ENCODE assay signal across 24 cellular contexts in genomic region chr4:73683033-73683432, GRCh38. TPM values are rescaled to one million over a fixed set of nuclear protein-coding genes. Genes with fewer than 3 reads are reported as not detected.
A peak's percentile ranks its signal among the peaks of the same experiment; 100 is the strongest.
DNase-seq lines count a peak whose midpoint lies in the region; ATAC-seq and TF ChIP-seq lines count a peak whose summit lies in the region.
"Had no signal": no experiment of that assay in that cellular context is flagged by ENCODE, and none has a peak within 500 bp of the region (broad histone marks: within the 10 kb centered on the region; RNA-seq: fewer than 3 reads in every experiment).

No MANE protein-coding gene starts in this region.

- ATAC-seq in Panc1 (peak; percentile 76), GM18907 (IDR thresholded peaks at IDR 0.05; ENCODE audit: unreplicated experiment) (no peak), left colon (no peak)
- no peak for ATAC-seq in activated CD8-positive, alpha-beta T cell treated with anti-CD3 and anti-CD28 coated beads for 36 hours
- ATAC-seq: CD8-positive, alpha-beta T cell had no signal

- DNase-seq in NCI-H2196 (lab: John Stamatoyannopoulos, UW; ENCODE audit: unreplicated experiment) (peak; percentile 6), NCI-H2196 treated with DMSO at 0.1 percent for 48 hours (lab: John Stamatoyannopoulos, UW; ENCODE audit: unreplicated experiment) (no peak), NCI-H1436 treated with DMSO at 0.1 percent for 48 hours (lab: John Stamatoyannopoulos, UW) (peak; percentile 7), Panc1 (ENCODE audit: low read depth, low spot score) (no peak), mesothelial cell of epicardium (ENCODE audit: low spot score in 2 of 2, unreplicated experiment in 2 of 2) (no peak), left colon (no peak)
- DNase-seq in activated CD8-positive, alpha-beta T cell treated with anti-CD3 and anti-CD28 coated beads for 36 hours = no peak
- DNase-seq: activated B cell treated with CpG ODN at 0.5 μM for 24 hours; amygdala; CD8-positive, alpha-beta T cell; DND-41; effector CD4-positive, alpha-beta T cell; H7; NCI-H1092 treated with DMSO at 0.1 percent for 48 hours; pancreas; spleen; T1000 had no signal

- H3K4me3 Mint-ChIP-seq in mesothelial cell of epicardium = no peak overlapping the region
- no peak overlapping the region for H3K4me3 Mint-ChIP-seq in activated CD8-positive, alpha-beta T cell treated with anti-CD3 and anti-CD28 coated beads for 36 hours
- H3K4me3 Mint-ChIP-seq: activated B cell treated with CpG ODN at 0.5 μM for 24 hours; activated naive CD4-positive, alpha-beta T cell treated with anti-CD3 and anti-CD28 coated beads, Interleukin-2, amount 50 U/mL, for 24 hours; activated T-helper 1 cell treated with anti-CD3 and anti-CD28 coated beads, Interleukin-12 subunit alpha, Interleukin-12 subunit beta, Interleukin-2, Interleukin-4 antibody, amounts not matched to agents 30 ng/mL and 10 ng/mL and 1 ng/mL, durations not matched to agents 14 hours and 24 hours and 36 hours; CD8-positive, alpha-beta T cell; IgD-negative memory B cell had no signal

- H3K27me3 Mint-ChIP-seq in mesothelial cell of epicardium (ENCODE audit: low read depth) = peaks cover under 1% of the 10 kb centered on the region
- H3K27me3 Mint-ChIP-seq in activated CD8-positive, alpha-beta T cell treated with anti-CD3 and anti-CD28 coated beads for 36 hours = no peaks in the 10 kb centered on the region

- H3K27ac ChIP-seq in Panc1 (ENCODE audit: low read length) = peak overlapping the region; percentile 73
- H3K27ac ChIP-seq: esophagus muscularis mucosa, pancreas, spleen, tibial nerve had no signal

- H3K4me1 ChIP-seq in Panc1 (ENCODE audit: control insufficient read depth, insufficient read depth, low read length) = peaks cover 12% of the 10 kb centered on the region; the same call in 1 of the 2 replicates
- H3K4me1 ChIP-seq: esophagus muscularis mucosa, spleen, tibial nerve had no signal

- CTCF ChIA-PET in Panc1 (lab: Charles Lee) = no interaction called here
- CTCF ChIA-PET in activated CD8-positive, alpha-beta T cell treated with anti-CD3 and anti-CD28 coated beads for 36 hours (lab: Charles Lee) = interaction anchor here (2.6 kb wide), 1 partner anchor 29 kb away, joined by 5 read pairs; no protein-coding TSS in a partner anchor

- TF ChIP-seq CTCF in Panc1 (IDR thresholded peaks at IDR 0.05) (no peak), mesothelial cell of epicardium (IDR thresholded peaks at IDR 0.05; ENCODE audit: unreplicated experiment) (no peak)
- TF ChIP-seq CTCF in activated CD8-positive, alpha-beta T cell treated with anti-CD3 and anti-CD28 coated beads for 36 hours (IDR thresholded peaks at IDR 0.05) = no peak

- no peaks in the 10 kb centered on the region for H3K36me3 ChIP-seq in Panc1 (ENCODE audit: control insufficient read depth, insufficient read depth, low read length)
- H3K36me3 ChIP-seq: esophagus muscularis mucosa, pancreas, spleen, tibial nerve had no signal

- peak overlapping the region; percentile 34 for H3K27ac Mint-ChIP-seq in mesothelial cell of epicardium
- H3K27ac Mint-ChIP-seq in activated CD8-positive, alpha-beta T cell treated with anti-CD3 and anti-CD28 coated beads for 36 hours = no peak overlapping the region
- H3K27ac Mint-ChIP-seq: activated B cell treated with CpG ODN at 0.5 μM for 24 hours; activated naive CD4-positive, alpha-beta T cell treated with anti-CD3 and anti-CD28 coated beads, Interleukin-2, amount 50 U/mL, for 24 hours; activated T-helper 1 cell treated with anti-CD3 and anti-CD28 coated beads, Interleukin-12 subunit alpha, Interleukin-12 subunit beta, Interleukin-2, Interleukin-4 antibody, amounts not matched to agents 30 ng/mL and 10 ng/mL and 1 ng/mL, durations not matched to agents 14 hours and 24 hours and 36 hours; CD8-positive, alpha-beta T cell; IgD-negative memory B cell had no signal

- H3K27me3 ChIP-seq in Panc1 (ENCODE audit: control insufficient read depth, insufficient read depth, low read length) = no peaks in the 10 kb centered on the region
- H3K27me3 ChIP-seq: esophagus muscularis mucosa, pancreas, spleen, tibial nerve had no signal

- peaks cover 28% of the 10 kb centered on the region for H3K4me1 Mint-ChIP-seq in mesothelial cell of epicardium
- H3K4me1 Mint-ChIP-seq in activated CD8-positive, alpha-beta T cell treated with anti-CD3 and anti-CD28 coated beads for 36 hours (ENCODE audit: low read depth) = no peaks in the 10 kb centered on the region
- H3K4me1 Mint-ChIP-seq: activated B cell treated with CpG ODN at 0.5 μM for 24 hours; activated naive CD4-positive, alpha-beta T cell treated with anti-CD3 and anti-CD28 coated beads, Interleukin-2, amount 50 U/mL, for 24 hours; IgD-negative memory B cell had no signal

- H3K36me3 Mint-ChIP-seq in mesothelial cell of epicardium = no peaks in the 10 kb centered on the region
- H3K36me3 Mint-ChIP-seq in activated CD8-positive, alpha-beta T cell treated with anti-CD3 and anti-CD28 coated beads for 36 hours (ENCODE audit: low read depth) = no peaks in the 10 kb centered on the region
- H3K36me3 Mint-ChIP-seq: activated naive CD4-positive, alpha-beta T cell treated with anti-CD3 and anti-CD28 coated beads, Interleukin-2, amount 50 U/mL, for 24 hours; CD8-positive, alpha-beta T cell; IgD-negative memory B cell had no signal

- no TSS peak for BruUV-seq in Panc1 (replicated peaks; lab: Mats Ljungman, UMichigan)

- in situ Hi-C loops in Panc1 (cut with HindIII; ENCODE audit: low pct_unique_long_range_greater_than_20kb, low sequenced_read_pairs) = no loop called here

- H3K4me3 ChIP-seq in Panc1 (ENCODE audit: low read depth in 2 of 2, low read length in 2 of 2) = no peak overlapping the region
- H3K4me3 ChIP-seq: esophagus muscularis mucosa, pancreas, spleen, tibial nerve had no signal

- intact Hi-C loops in Panc1 (cut with micrococcal nuclease; ENCODE audit: unreplicated experiment) = no loop called here
- intact Hi-C loops in activated CD8-positive, alpha-beta T cell treated with anti-CD3 and anti-CD28 coated beads for 36 hours (cut with micrococcal nuclease) = no loop called here
- intact Hi-C loops in left colon (cut with DNase I, micrococcal nuclease) = no loop called here

- POLR2A ChIA-PET in Panc1 (lab: Charles Lee) = no interaction called here
- POLR2A ChIA-PET in activated CD8-positive, alpha-beta T cell treated with anti-CD3 and anti-CD28 coated beads for 36 hours (lab: Charles Lee) = interaction anchor here (1.0 kb wide), 1 partner anchor 12 kb away, joined by 3 read pairs; no protein-coding TSS in a partner anchor

- H3K9me3 Mint-ChIP-seq in mesothelial cell of epicardium = peaks cover 2% of the 10 kb centered on the region
- H3K9me3 Mint-ChIP-seq in activated CD8-positive, alpha-beta T cell treated with anti-CD3 and anti-CD28 coated beads for 36 hours = no peaks in the 10 kb centered on the region
- H3K9me3 Mint-ChIP-seq: activated B cell treated with CpG ODN at 0.5 μM for 24 hours; activated T-helper 1 cell treated with anti-CD3 and anti-CD28 coated beads, Interleukin-12 subunit alpha, Interleukin-12 subunit beta, Interleukin-2, Interleukin-4 antibody, amounts not matched to agents 30 ng/mL and 10 ng/mL and 1 ng/mL, durations not matched to agents 14 hours and 24 hours and 36 hours; CD8-positive, alpha-beta T cell; IgD-negative memory B cell had no signal

- no peaks in the 10 kb centered on the region for H3K9me3 ChIP-seq in Panc1 (ENCODE audit: control insufficient read depth, insufficient read depth, low read depth, low read length)
- H3K9me3 ChIP-seq: esophagus muscularis mucosa, pancreas, spleen, tibial nerve had no signal

RNA-seq across cellular contexts. Expression of gene CXCL8, which starts 57.3 kb away (rescaled TPM):
- total RNA-seq in Panc1 (2021; ENCODE audit: unreplicated experiment) (0.82 TPM), mesothelial cell of epicardium (8.8 to 9.5 TPM (median 8.9 TPM) in 3 replicates), left colon (1 to 10 TPM; 1.8 to 1.9 TPM)
- polyA plus RNA-seq in Panc1 (2012; ENCODE audit: insufficient read length) = 1.4 TPM
- under 1 TPM in 1 of 2 experiments, not detected in 1; 0.18 TPM for total RNA-seq in activated CD8-positive, alpha-beta T cell treated with anti-CD3 and anti-CD28 coated beads for 36 hours
- total RNA-seq: H7 had no signal
- polyA plus RNA-seq: neural cell had no signal

Comparison
In these comparisons a context has a peak if more than half of its experiments do, and no peak if none do; other contexts are left out.
1. DNase-seq: peak in NCI-H2196 (single experiment) and NCI-H1436 treated with DMSO at 0.1 percent for 48 hours (single experiment); none in NCI-H2196 treated with DMSO at 0.1 percent for 48 hours (single experiment), Panc1 (single experiment), mesothelial cell of epicardium (0 of 2), activated CD8-positive, alpha-beta T cell treated with anti-CD3 and anti-CD28 coated beads for 36 hours (single experiment) and left colon (0 of 2).